Comparison of ENCODE assay signal across 8 cellular contexts in genomic region chr15:69523010-69524001, GRCh38.
DNase-seq lines count a peak whose midpoint lies in the region; ATAC-seq and TF ChIP-seq lines count a peak whose summit lies in the region.

No MANE protein-coding gene starts in this region.

- TF ChIP-seq CTCF in GM13977 (IDR thresholded peaks at IDR 0.05; ENCODE audit: extremely low read depth, insufficient read depth, missing control alignments): peak; percentile 74

- in situ Hi-C loops in GM13977 (cut with MboI; ENCODE audit: low pct_unique_long_range_greater_than_20kb, low sequenced_read_pairs, unreplicated experiment): no loop called here

- DNase-seq in 8988T: peak; percentile 45
- DNase-seq in GM13977 (ENCODE audit: low spot score): peak; percentile 76
- peak; percentile 55 for DNase-seq in NCI-H2171 treated with DMSO at 0.1 percent for 48 hours (lab: John Stamatoyannopoulos, UW)
- DNase-seq in activated CD4-positive, CD25-positive, alpha-beta regulatory T cell treated with anti-CD3 and anti-CD28 coated beads, Interleukin-2, amount 50 U/mL, for 16 hours (ENCODE audit: low read depth, low spot score): peak; percentile 10
- peak; percentile 49 for DNase-seq in central memory CD4-positive, alpha-beta T cell
- DNase-seq in left kidney (ENCODE audit: low read depth, low spot score): peak; percentile 94
- peak; percentile 71 for DNase-seq in stimulated activated CD4-positive, alpha-beta T cell treated with anti-CD3 and anti-CD28 coated beads, Interleukin-4, amount 100 ng/mL, for 24 hours

- ATAC-seq in GM18520 (IDR thresholded peaks at IDR 0.05; ENCODE audit: unreplicated experiment): no peak

Comparison
In these comparisons a context has a peak if more than half of its experiments do, and no peak if none do; other contexts are left out.
1. DNase-seq: peak in every context shown above with its lines; median percentile 94 in left kidney; 76 in GM13977; 71 in stimulated activated CD4-positive, alpha-beta T cell treated with anti-CD3 and anti-CD28 coated beads, Interleukin-4, amount 100 ng/mL, for 24 hours; 55 in NCI-H2171 treated with DMSO at 0.1 percent for 48 hours; 49 in central memory CD4-positive, alpha-beta T cell; 45 in 8988T; 10 in activated CD4-positive, CD25-positive, alpha-beta regulatory T cell treated with anti-CD3 and anti-CD28 coated beads, Interleukin-2, amount 50 U/mL, for 16 hours.